Comparison of ENCODE assay signal across 20 cellular contexts in the genomic region with DNA sequence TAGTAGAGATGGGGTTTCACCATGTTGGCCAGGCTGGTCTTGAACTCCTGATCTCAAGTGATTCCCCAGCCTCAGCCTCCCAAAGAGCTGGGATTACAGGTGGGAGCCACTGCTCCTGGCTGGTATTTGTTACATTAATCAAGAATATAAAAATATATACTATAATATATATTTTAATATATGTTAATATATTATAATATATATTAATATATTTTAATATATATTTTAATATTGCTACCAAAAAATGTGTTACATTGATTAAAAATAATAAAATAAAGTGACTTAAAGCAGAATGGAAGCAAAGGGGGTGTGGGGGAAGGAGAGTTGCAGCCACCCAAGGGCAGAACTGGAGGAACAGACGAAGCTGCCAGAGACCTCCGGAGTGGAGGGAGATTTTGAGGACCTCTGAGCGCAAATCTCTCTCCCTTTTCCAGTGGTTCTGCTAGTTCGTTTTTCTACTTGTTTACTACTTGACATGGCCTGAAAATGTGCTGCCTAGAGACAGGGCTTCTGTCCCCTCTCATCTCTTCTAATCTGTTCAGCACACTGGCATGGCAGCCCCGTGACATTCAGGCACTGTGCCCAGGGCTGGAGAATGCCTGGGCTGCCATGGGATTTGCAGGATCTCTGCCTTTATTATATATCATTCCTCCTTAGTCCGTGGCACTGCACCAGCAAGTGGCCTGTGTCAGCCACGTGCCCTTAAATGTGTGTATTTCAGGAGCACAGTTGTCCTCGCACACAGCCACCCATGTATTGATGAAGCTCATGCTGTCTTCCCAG.
"Had no signal": no experiment of that assay in that cellular context is flagged by ENCODE, and none has a peak within 500 bp of the region (broad histone marks: within the 10 kb centered on the region; RNA-seq: fewer than 3 reads in every experiment).

No MANE protein-coding gene starts in this region.

- H3K27me3 ChIP-seq: breast epithelium, esophagus squamous epithelium, gastroesophageal sphincter, thyroid gland had no signal

- H3K4me3 ChIP-seq: breast epithelium, esophagus squamous epithelium, gastroesophageal sphincter, lung, thyroid gland had no signal

- H3K4me1 ChIP-seq: breast epithelium, esophagus squamous epithelium, gastroesophageal sphincter, parathyroid adenoma, thyroid gland had no signal

- H3K9me3 ChIP-seq: breast epithelium, esophagus squamous epithelium, gastroesophageal sphincter, thyroid gland had no signal

- FAIRE-seq: astrocyte, keratinocyte had no signal

- DNase-seq: activated CD8-positive, alpha-beta memory T cell treated with anti-CD3 and anti-CD28 coated beads, Interleukin-2, amount 50 U/mL, for 48 hours; activated naive CD4-positive, alpha-beta T cell treated with Interleukin-2 at 50 U/mL for 16 hours; activated naive CD8-positive, alpha-beta T cell treated with anti-CD3 and anti-CD28 coated beads for 36 hours; activated T-cell treated with anti-CD3 and anti-CD28 coated beads, Interleukin-2, amount 50 U/mL, for 48 hours; cortex of kidney; endodermal cell; esophagus squamous epithelium; naive B cell; nucleus accumbens; stimulated activated CD4-positive, alpha-beta T cell treated with anti-CD3 and anti-CD28 coated beads, Interleukin-12 subunit alpha, Interleukin-12 subunit beta, amount 100 ng/mL, for 4 hours; stimulated activated CD4-positive, alpha-beta T cell treated with anti-CD3 and anti-CD28 coated beads, Interleukin-4, amount 100 ng/mL, for 4 hours; stimulated activated naive CD8-positive, alpha-beta T cell treated with anti-CD3 and anti-CD28 coated beads, Interleukin-15, Interleukin-2, amounts not matched to agents 100 U/mL and 50 U/mL, for 24 hours; T-helper 9 cell; thyroid gland had no signal

- ATAC-seq: gastroesophageal sphincter; stimulated activated naive CD8-positive, alpha-beta T cell treated with anti-CD3 and anti-CD28 coated beads, Interleukin-15, Interleukin-2, amounts not matched to agents 100 U/mL and 50 U/mL, for 24 hours had no signal

- H3K36me3 ChIP-seq: breast epithelium, esophagus squamous epithelium, gastroesophageal sphincter, thyroid gland had no signal

- H3K27ac ChIP-seq: esophagus squamous epithelium, gastroesophageal sphincter, parathyroid adenoma, thyroid gland had no signal
